1 cellular context compared by ENCODE assay signal in the genomic region with DNA sequence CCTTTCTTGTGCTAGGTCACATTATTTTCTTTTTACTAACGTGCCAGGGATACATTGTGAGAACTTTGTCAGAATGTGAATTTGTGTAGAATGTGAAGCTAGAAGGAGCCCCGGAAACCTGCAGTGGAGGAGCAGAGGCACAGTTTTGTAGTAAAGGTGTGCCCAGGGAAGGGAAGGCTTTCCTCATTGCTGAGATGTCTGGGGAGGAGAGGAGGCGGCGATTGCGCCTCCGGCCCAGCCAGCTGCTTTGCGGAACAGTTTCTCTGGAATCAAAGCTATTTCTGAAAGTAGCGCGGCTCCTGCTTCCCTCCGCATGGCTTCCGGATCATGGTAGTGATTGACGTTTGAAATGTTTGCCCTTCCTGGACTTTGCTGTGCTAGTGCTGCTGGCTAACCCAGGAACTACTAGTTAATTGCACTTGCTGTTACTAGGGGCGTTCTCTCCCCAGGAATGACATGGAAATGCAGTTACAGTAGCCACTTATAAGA.
TF ChIP-seq lines count a peak whose summit lies in the region.

No MANE protein-coding gene starts in this region.

TF ChIP-seq in HepG2, 621 proteins besides CTCF, POLR2A, EP300 and RAD21 (continued from another document and continues in another):
- TF ChIP-seq SOX6 (IDR thresholded peaks at IDR 0.05) (no peak), SOX6 (CRISPR knock-in tag; IDR thresholded peaks at IDR 0.05) (peak; percentile 69), IRF9 (CRISPR knock-in tag; IDR thresholded peaks at IDR 0.05; ENCODE audit: borderline replicate concordance) (peak; percentile 66; the same call in 1 of the 2 replicates), PPARG (CRISPR knock-in tag; conservative IDR thresholded peaks at IDR 0.05) (0 out of 2 replicates have a peak, but pooled peaks have one; percentile 55), TFAP4 (IDR thresholded peaks at IDR 0.05; ENCODE audit: borderline replicate concordance, low read depth) (peak; percentile 85), PHB2 (IDR thresholded peaks at IDR 0.05; ENCODE audit: partially characterized antibody) (no peak), LCORL (IDR thresholded peaks at IDR 0.05) (no peak), LCORL (CRISPR knock-in tag; IDR thresholded peaks at IDR 0.05) (peak; percentile 86), ZNF564 (CRISPR knock-in tag; IDR thresholded peaks at IDR 0.05) (no peak), ZNF83 (CRISPR knock-in tag; IDR thresholded peaks at IDR 0.05; ENCODE audit: borderline replicate concordance) (no peak), NR2C2 (CRISPR knock-in tag; IDR thresholded peaks at IDR 0.05; ENCODE audit: borderline replicate concordance) (peak; percentile 93), ZSCAN31 (CRISPR knock-in tag; IDR thresholded peaks at IDR 0.05; ENCODE audit: low read depth) (0 out of 2 replicates have a peak, but pooled peaks have one; percentile 35), IKZF5 (CRISPR knock-in tag; IDR thresholded peaks at IDR 0.05) (peak; percentile 59; the same call in 1 of the 2 replicates), GATAD2A (CRISPR knock-in tag; IDR thresholded peaks at IDR 0.05) (peak; percentile 77), PAX8 (CRISPR knock-in tag; IDR thresholded peaks at IDR 0.05; ENCODE audit: borderline replicate concordance) (0 out of 2 replicates have a peak, but pooled peaks have one; percentile 30), ELF4 (CRISPR knock-in tag; IDR thresholded peaks at IDR 0.05; ENCODE audit: borderline replicate concordance) (peak; percentile 65; the same call in 1 of the 2 replicates), SMAD3 (CRISPR knock-in tag; IDR thresholded peaks at IDR 0.05) (no peak), RARA (CRISPR knock-in tag; IDR thresholded peaks at IDR 0.05) (peak; percentile 36), ZKSCAN8 (CRISPR knock-in tag; IDR thresholded peaks at IDR 0.05; ENCODE audit: borderline replicate concordance) (peak; percentile 69; the same call in 1 of the 2 replicates), CCDC6 (CRISPR knock-in tag; IDR thresholded peaks at IDR 0.05) (0 out of 2 replicates have a peak, but pooled peaks have one; percentile 20), ERF (CRISPR knock-in tag; IDR thresholded peaks at IDR 0.05) (peak; percentile 72; the same call in 1 of the 2 replicates), POGZ (CRISPR knock-in tag; IDR thresholded peaks at IDR 0.05) (peak; percentile 48; the same call in 1 of the 2 replicates), ZNF691 (CRISPR knock-in tag; IDR thresholded peaks at IDR 0.05; ENCODE audit: borderline replicate concordance, low read depth) (peak; percentile 70), TAF1 (CRISPR knock-in tag; IDR thresholded peaks at IDR 0.05) (0 out of 2 replicates have a peak, but pooled peaks have one; percentile 32), CAMTA2 (CRISPR knock-in tag; IDR thresholded peaks at IDR 0.05; ENCODE audit: borderline replicate concordance) (no peak), ZNF775 (CRISPR knock-in tag; IDR thresholded peaks at IDR 0.05; ENCODE audit: borderline replicate concordance) (peak; percentile 83; the same call in 1 of the 2 replicates), TGIF2 (CRISPR knock-in tag; IDR thresholded peaks at IDR 0.05) (peak; percentile 67), TBX3 (IDR thresholded peaks at IDR 0.05; ENCODE audit: borderline replicate concordance) (no peak), TCF7 (IDR thresholded peaks at IDR 0.05; ENCODE audit: low read depth) (peak; percentile 31; the same call in 1 of the 2 replicates), THRA (CRISPR knock-in tag; IDR thresholded peaks at IDR 0.05; ENCODE audit: borderline replicate concordance) (peak; percentile 17; the same call in 1 of the 2 replicates), GZF1 (CRISPR knock-in tag; IDR thresholded peaks at IDR 0.05) (peak; percentile 76; the same call in 1 of the 2 replicates), MEIS2 (CRISPR knock-in tag; IDR thresholded peaks at IDR 0.05) (peak; percentile 98), ARNTL (CRISPR knock-in tag; IDR thresholded peaks at IDR 0.05) (0 out of 2 replicates have a peak, but pooled peaks have one; percentile 58), FOXK1 (CRISPR knock-in tag; IDR thresholded peaks at IDR 0.05; ENCODE audit: borderline replicate concordance, low read depth) (peak; percentile 63; the same call in 1 of the 2 replicates), SRSF9 (IDR thresholded peaks at IDR 0.05; ENCODE audit: borderline replicate concordance, insufficient read depth, low read depth, low read length, poor library complexity, severe bottlenecking) (no peak), ZEB1 (IDR thresholded peaks at IDR 0.05; ENCODE audit: insufficient replicate concordance, low read depth) (peak; percentile 40), MXD1 (CRISPR knock-in tag; IDR thresholded peaks at IDR 0.05) (no peak), HMGA1 (CRISPR knock-in tag; conservative IDR thresholded peaks at IDR 0.05) (no peak), MED1 (CRISPR knock-in tag; IDR thresholded peaks at IDR 0.05) (peak; percentile 58; the same call in 1 of the 2 replicates)
- TF ChIP-seq, protein P1, sequence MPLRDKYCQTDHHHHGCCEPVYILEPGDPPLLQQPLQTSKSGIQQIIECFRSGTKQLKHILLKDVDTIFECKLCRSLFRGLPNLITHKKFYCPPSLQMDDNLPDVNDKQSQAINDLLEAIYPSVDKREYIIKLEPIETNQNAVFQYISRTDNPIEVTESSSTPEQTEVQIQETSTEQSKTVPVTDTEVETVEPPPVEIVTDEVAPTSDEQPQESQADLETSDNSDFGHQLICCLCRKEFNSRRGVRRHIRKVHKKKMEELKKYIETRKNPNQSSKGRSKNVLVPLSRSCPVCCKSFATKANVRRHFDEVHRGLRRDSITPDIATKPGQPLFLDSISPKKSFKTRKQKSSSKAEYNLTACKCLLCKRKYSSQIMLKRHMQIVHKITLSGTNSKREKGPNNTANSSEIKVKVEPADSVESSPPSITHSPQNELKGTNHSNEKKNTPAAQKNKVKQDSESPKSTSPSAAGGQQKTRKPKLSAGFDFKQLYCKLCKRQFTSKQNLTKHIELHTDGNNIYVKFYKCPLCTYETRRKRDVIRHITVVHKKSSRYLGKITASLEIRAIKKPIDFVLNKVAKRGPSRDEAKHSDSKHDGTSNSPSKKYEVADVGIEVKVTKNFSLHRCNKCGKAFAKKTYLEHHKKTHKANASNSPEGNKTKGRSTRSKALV (CRISPR knock-in tag; IDR thresholded peaks at IDR 0.05) = peak; percentile 30; the same call in 1 of the 2 replicates
- TF ChIP-seq, protein P2, sequence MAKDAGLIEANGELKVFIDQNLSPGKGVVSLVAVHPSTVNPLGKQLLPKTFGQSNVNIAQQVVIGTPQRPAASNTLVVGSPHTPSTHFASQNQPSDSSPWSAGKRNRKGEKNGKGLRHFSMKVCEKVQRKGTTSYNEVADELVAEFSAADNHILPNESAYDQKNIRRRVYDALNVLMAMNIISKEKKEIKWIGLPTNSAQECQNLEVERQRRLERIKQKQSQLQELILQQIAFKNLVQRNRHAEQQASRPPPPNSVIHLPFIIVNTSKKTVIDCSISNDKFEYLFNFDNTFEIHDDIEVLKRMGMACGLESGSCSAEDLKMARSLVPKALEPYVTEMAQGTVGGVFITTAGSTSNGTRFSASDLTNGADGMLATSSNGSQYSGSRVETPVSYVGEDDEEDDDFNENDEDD (CRISPR knock-in tag; IDR thresholded peaks at IDR 0.05; ENCODE audit: borderline replicate concordance) = peak; percentile 80; the same call in 1 of the 2 replicates
- TF ChIP-seq, protein P3, sequence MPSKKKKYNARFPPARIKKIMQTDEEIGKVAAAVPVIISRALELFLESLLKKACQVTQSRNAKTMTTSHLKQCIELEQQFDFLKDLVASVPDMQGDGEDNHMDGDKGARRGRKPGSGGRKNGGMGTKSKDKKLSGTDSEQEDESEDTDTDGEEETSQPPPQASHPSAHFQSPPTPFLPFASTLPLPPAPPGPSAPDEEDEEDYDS (CRISPR knock-in tag; IDR thresholded peaks at IDR 0.05) = peak; percentile 61
- TF ChIP-seq, protein P4, sequence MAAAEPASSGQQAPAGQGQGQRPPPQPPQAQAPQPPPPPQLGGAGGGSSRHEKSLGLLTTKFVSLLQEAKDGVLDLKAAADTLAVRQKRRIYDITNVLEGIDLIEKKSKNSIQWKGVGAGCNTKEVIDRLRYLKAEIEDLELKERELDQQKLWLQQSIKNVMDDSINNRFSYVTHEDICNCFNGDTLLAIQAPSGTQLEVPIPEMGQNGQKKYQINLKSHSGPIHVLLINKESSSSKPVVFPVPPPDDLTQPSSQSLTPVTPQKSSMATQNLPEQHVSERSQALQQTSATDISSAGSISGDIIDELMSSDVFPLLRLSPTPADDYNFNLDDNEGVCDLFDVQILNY (CRISPR knock-in tag; conservative IDR thresholded peaks at IDR 0.05) = 0 out of 2 replicates have a peak, but pooled peaks have one; percentile 30
- TF ChIP-seq, protein P5, sequence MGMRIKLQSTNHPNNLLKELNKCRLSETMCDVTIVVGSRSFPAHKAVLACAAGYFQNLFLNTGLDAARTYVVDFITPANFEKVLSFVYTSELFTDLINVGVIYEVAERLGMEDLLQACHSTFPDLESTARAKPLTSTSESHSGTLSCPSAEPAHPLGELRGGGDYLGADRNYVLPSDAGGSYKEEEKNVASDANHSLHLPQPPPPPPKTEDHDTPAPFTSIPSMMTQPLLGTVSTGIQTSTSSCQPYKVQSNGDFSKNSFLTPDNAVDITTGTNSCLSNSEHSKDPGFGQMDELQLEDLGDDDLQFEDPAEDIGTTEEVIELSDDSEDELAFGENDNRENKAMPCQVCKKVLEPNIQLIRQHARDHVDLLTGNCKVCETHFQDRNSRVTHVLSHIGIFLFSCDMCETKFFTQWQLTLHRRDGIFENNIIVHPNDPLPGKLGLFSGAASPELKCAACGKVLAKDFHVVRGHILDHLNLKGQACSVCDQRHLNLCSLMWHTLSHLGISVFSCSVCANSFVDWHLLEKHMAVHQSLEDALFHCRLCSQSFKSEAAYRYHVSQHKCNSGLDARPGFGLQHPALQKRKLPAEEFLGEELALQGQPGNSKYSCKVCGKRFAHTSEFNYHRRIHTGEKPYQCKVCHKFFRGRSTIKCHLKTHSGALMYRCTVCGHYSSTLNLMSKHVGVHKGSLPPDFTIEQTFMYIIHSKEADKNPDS (CRISPR knock-in tag; IDR thresholded peaks at IDR 0.05) = peak; percentile 79; the same call in 1 of the 2 replicates
- TF ChIP-seq, protein P6, sequence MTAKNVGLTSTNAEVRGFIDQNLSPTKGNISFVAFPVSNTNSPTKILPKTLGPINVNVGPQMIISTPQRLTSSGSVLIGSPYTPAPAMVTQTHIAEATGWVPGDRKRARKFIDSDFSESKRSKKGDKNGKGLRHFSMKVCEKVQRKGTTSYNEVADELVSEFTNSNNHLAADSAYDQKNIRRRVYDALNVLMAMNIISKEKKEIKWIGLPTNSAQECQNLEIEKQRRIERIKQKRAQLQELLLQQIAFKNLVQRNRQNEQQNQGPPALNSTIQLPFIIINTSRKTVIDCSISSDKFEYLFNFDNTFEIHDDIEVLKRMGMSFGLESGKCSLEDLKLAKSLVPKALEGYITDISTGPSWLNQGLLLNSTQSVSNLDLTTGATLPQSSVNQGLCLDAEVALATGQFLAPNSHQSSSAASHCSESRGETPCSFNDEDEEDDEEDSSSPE (CRISPR knock-in tag; IDR thresholded peaks at IDR 0.05) = peak; percentile 81
- TF ChIP-seq, protein P7, sequence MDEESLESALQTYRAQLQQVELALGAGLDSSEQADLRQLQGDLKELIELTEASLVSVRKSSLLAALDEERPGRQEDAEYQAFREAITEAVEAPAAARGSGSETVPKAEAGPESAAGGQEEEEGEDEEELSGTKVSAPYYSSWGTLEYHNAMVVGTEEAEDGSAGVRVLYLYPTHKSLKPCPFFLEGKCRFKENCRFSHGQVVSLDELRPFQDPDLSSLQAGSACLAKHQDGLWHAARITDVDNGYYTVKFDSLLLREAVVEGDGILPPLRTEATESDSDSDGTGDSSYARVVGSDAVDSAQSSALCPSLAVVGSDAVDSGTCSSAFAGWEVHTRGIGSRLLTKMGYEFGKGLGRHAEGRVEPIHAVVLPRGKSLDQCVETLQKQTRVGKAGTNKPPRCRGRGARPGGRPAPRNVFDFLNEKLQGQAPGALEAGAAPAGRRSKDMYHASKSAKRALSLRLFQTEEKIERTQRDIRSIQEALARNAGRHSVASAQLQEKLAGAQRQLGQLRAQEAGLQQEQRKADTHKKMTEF (CRISPR knock-in tag; IDR thresholded peaks at IDR 0.05) = peak; percentile 49; the same call in 1 of the 2 replicates
